Comparison of ENCODE assay signal across 9 cellular contexts in genomic region chr9:127166651-127167524, GRCh38. TPM values are rescaled to one million over a fixed set of nuclear protein-coding genes. Genes with fewer than 3 reads are reported as not detected.
DNase-seq lines count a peak whose midpoint lies in the region; ATAC-seq, FAIRE-seq and TF ChIP-seq lines count a peak whose summit lies in the region.
"Had no signal": no experiment of that assay in that cellular context is flagged by ENCODE, and none has a peak within 500 bp of the region (broad histone marks: within the 10 kb centered on the region; RNA-seq: fewer than 3 reads in every experiment).

No MANE protein-coding gene starts in this region.

- H3K9me3 Mint-ChIP-seq in activated naive CD4-positive, alpha-beta T cell treated with anti-CD3 and anti-CD28 coated beads, Interleukin-2, amount 50 U/mL, for 24 hours, result no peaks in the 10 kb centered on the region
- no peaks in the 10 kb centered on the region for H3K9me3 Mint-ChIP-seq in activated naive CD4-positive, alpha-beta T cell treated with anti-CD3 and anti-CD28 coated beads, Interleukin-2, amount 50 U/mL, for 72 hours
- H3K9me3 Mint-ChIP-seq in CD14-positive monocyte, result peaks cover 0 to 4% (median 0%) of the 10 kb centered on the region in 7 donors
- H3K9me3 Mint-ChIP-seq in stimulated activated effector memory CD8-positive, alpha-beta T cell treated with anti-CD3 and anti-CD28 coated beads, Interleukin-12 subunit alpha, Interleukin-12 subunit beta, amount 100 ng/mL, for 72 hours, result no peaks in the 10 kb centered on the region
- H3K9me3 Mint-ChIP-seq: CD8-positive, alpha-beta T cell had no signal

- DNase-seq in activated naive CD4-positive, alpha-beta T cell treated with anti-CD3 and anti-CD28 coated beads, Interleukin-2, amount 50 U/mL, for 72 hours (ENCODE audit: low spot score in 2 of 2), result no peak
- DNase-seq in RPMI7951 (ENCODE audit: low read depth) (peak; percentile 75), small intestine (peak; percentile 69), CD14-positive monocyte (ENCODE audit: low spot score) (no peak)
- DNase-seq in stimulated activated effector memory CD8-positive, alpha-beta T cell treated with anti-CD3 and anti-CD28 coated beads, Interleukin-12 subunit alpha, Interleukin-12 subunit beta, amount 100 ng/mL, for 72 hours (ENCODE audit: low spot score in 2 of 2), result no peak
- DNase-seq in activated CD4-positive, alpha-beta T cell treated with anti-CD3 and anti-CD28 coated beads, Interleukin-2, amount 50 U/mL, for 4 hours, result no peak

- intact Hi-C loops in CD14-positive monocyte (cut with micrococcal nuclease), result no loop called here

- H3K27me3 ChIP-seq in small intestine (ENCODE audit: control insufficient read depth in 2 of 2, insufficient read depth in 2 of 2, low read length in 2 of 2), result no peaks in the 10 kb centered on the region

- ATAC-seq in activated naive CD4-positive, alpha-beta T cell treated with anti-CD3 and anti-CD28 coated beads, Interleukin-2, amount 50 U/mL, for 72 hours, result no peak
- ATAC-seq in HG03108 (IDR thresholded peaks at IDR 0.05; ENCODE audit: unreplicated experiment), result peak; percentile 75
- no peak for ATAC-seq in stimulated activated effector memory CD8-positive, alpha-beta T cell treated with anti-CD3 and anti-CD28 coated beads, Interleukin-12 subunit alpha, Interleukin-12 subunit beta, amount 100 ng/mL, for 72 hours
- ATAC-seq: CD8-positive, alpha-beta T cell had no signal

- H3K27me3 Mint-ChIP-seq in activated naive CD4-positive, alpha-beta T cell treated with anti-CD3 and anti-CD28 coated beads, Interleukin-2, amount 50 U/mL, for 24 hours, result no peaks in the 10 kb centered on the region
- peaks cover 0 to 2% (median 2%) of the 10 kb centered on the region in 3 donors for H3K27me3 Mint-ChIP-seq in CD14-positive monocyte (ENCODE audit: low read depth in 3 of 3)

- no peak overlapping the region for H3K27ac ChIP-seq in small intestine (ENCODE audit: low read depth in 1 of 2, low read length in 1 of 2)

- H3K4me1 Mint-ChIP-seq in activated naive CD4-positive, alpha-beta T cell treated with anti-CD3 and anti-CD28 coated beads, Interleukin-2, amount 50 U/mL, for 24 hours, result peaks cover 10% of the 10 kb centered on the region
- H3K4me1 Mint-ChIP-seq in CD14-positive monocyte, result peaks cover 19% of the 10 kb centered on the region
- peaks cover 22% of the 10 kb centered on the region for H3K4me1 Mint-ChIP-seq in stimulated activated effector memory CD8-positive, alpha-beta T cell treated with anti-CD3 and anti-CD28 coated beads, Interleukin-12 subunit alpha, Interleukin-12 subunit beta, amount 100 ng/mL, for 72 hours

- no peak overlapping the region for H3K4me3 ChIP-seq in small intestine (ENCODE audit: low read depth in 1 of 2, low read length in 2 of 2)

- peaks cover 0 to 4% of the 10 kb centered on the region in 2 donors for H3K36me3 ChIP-seq in small intestine (ENCODE audit: control insufficient read depth in 2 of 2, insufficient read depth in 2 of 2, low read length in 2 of 2)

- no peak for TF ChIP-seq CTCF in CD14-positive monocyte (IDR thresholded peaks at IDR 0.05)

- 59 to 74% (median 70%) methylated on average over 12 of the region's 12 CpGs for WGBS in small intestine, 3 donors

- H3K36me3 Mint-ChIP-seq in activated naive CD4-positive, alpha-beta T cell treated with anti-CD3 and anti-CD28 coated beads, Interleukin-2, amount 50 U/mL, for 24 hours, result peaks cover 3% of the 10 kb centered on the region
- H3K36me3 Mint-ChIP-seq in activated naive CD4-positive, alpha-beta T cell treated with anti-CD3 and anti-CD28 coated beads, Interleukin-2, amount 50 U/mL, for 72 hours, result no peaks in the 10 kb centered on the region
- H3K36me3 Mint-ChIP-seq in CD14-positive monocyte, result peaks cover 0 to 2% of the 10 kb centered on the region in 2 donors
- no peaks in the 10 kb centered on the region for H3K36me3 Mint-ChIP-seq in stimulated activated effector memory CD8-positive, alpha-beta T cell treated with anti-CD3 and anti-CD28 coated beads, Interleukin-12 subunit alpha, Interleukin-12 subunit beta, amount 100 ng/mL, for 72 hours

- FAIRE-seq in small intestine (lab: Jason Lieb, UNC), result no peak

- no peaks in the 10 kb centered on the region for H3K9me3 ChIP-seq in small intestine (ENCODE audit: control insufficient read depth, low read depth)

- H3K4me1 ChIP-seq in small intestine (ENCODE audit: control insufficient read depth in 2 of 2, insufficient read depth in 1 of 2, low read depth in 1 of 2, low read length in 1 of 2), result peaks cover 0 to 3% of the 10 kb centered on the region in 2 donors

- no peak overlapping the region for H3K4me3 Mint-ChIP-seq in activated naive CD4-positive, alpha-beta T cell treated with anti-CD3 and anti-CD28 coated beads, Interleukin-2, amount 50 U/mL, for 24 hours
- no peak overlapping the region for H3K4me3 Mint-ChIP-seq in CD14-positive monocyte
- H3K4me3 Mint-ChIP-seq in stimulated activated effector memory CD8-positive, alpha-beta T cell treated with anti-CD3 and anti-CD28 coated beads, Interleukin-12 subunit alpha, Interleukin-12 subunit beta, amount 100 ng/mL, for 72 hours, result no peak overlapping the region
- H3K4me3 Mint-ChIP-seq: CD8-positive, alpha-beta T cell had no signal

- peak overlapping the region; percentile 61 for H3K27ac Mint-ChIP-seq in activated naive CD4-positive, alpha-beta T cell treated with anti-CD3 and anti-CD28 coated beads, Interleukin-2, amount 50 U/mL, for 24 hours
- no peak overlapping the region for H3K27ac Mint-ChIP-seq in activated naive CD4-positive, alpha-beta T cell treated with anti-CD3 and anti-CD28 coated beads, Interleukin-2, amount 50 U/mL, for 72 hours
- no peak overlapping the region for H3K27ac Mint-ChIP-seq in CD14-positive monocyte
- no peak overlapping the region for H3K27ac Mint-ChIP-seq in stimulated activated effector memory CD8-positive, alpha-beta T cell treated with anti-CD3 and anti-CD28 coated beads, Interleukin-12 subunit alpha, Interleukin-12 subunit beta, amount 100 ng/mL, for 72 hours
- H3K27ac Mint-ChIP-seq: CD8-positive, alpha-beta T cell had no signal

RNA-seq across cellular contexts. Expression of gene ANGPTL2, which starts 44.5 kb away (rescaled TPM):
- total RNA-seq in activated naive CD4-positive, alpha-beta T cell treated with anti-CD3 and anti-CD28 coated beads, Interleukin-2, amount 50 U/mL, for 72 hours, result not detected
- total RNA-seq in RPMI7951 (2014; rRNA removed; shearing (Covaris generic)), result 36.3 and 47.8 TPM in 2 replicates
- polyA plus RNA-seq in small intestine (10 to 100 TPM in 1 of 3 donors, 1 to 10 TPM in 1, under 1 TPM in 1; 0.45 to 16.5 (median 3.0) TPM), CD14-positive monocyte (not detected)
- total RNA-seq: CD8-positive, alpha-beta T cell had no signal

Comparison
In these comparisons a context has a peak if more than half of its experiments do, and no peak if none do; other contexts are left out.
1. DNase-seq: peak in RPMI7951 (single experiment) and small intestine (single experiment); none in activated naive CD4-positive, alpha-beta T cell treated with anti-CD3 and anti-CD28 coated beads, Interleukin-2, amount 50 U/mL, for 72 hours (0 of 2), CD14-positive monocyte (single experiment), stimulated activated effector memory CD8-positive, alpha-beta T cell treated with anti-CD3 and anti-CD28 coated beads, Interleukin-12 subunit alpha, Interleukin-12 subunit beta, amount 100 ng/mL, for 72 hours (0 of 2) and activated CD4-positive, alpha-beta T cell treated with anti-CD3 and anti-CD28 coated beads, Interleukin-2, amount 50 U/mL, for 4 hours (0 of 2).
2. RNA of gene ANGPTL2, which starts 44.5 kb away (total RNA-seq): 36.3 to 47.8 TPM in RPMI7951; not detected in activated naive CD4-positive, alpha-beta T cell treated with anti-CD3 and anti-CD28 coated beads, Interleukin-2, amount 50 U/mL, for 72 hours; every median in the first group is over 10 times any median in the second.